In genomic region chr1:150551784-150552691, GRCh38 we compare ENCODE assay signal across 8 cellular contexts. TPM values are rescaled to one million over a fixed set of nuclear protein-coding genes. Genes with fewer than 3 reads are reported as not detected.
DNase-seq lines count a peak whose midpoint lies in the region; ATAC-seq and TF ChIP-seq lines count a peak whose summit lies in the region.

No MANE protein-coding gene starts in this region.

- no CpG with 5 or more reads among the region's 10 CpGs for WGBS in trophoblast cell (ENCODE audit: extremely low coverage, insufficient coverage, insufficient read length)

- no peaks in the 10 kb centered on the region for H3K36me3 ChIP-seq in cardiac muscle cell
- peaks cover 14 to 15% of the 10 kb centered on the region in 2 experiments for H3K36me3 ChIP-seq in trophoblast cell (ENCODE audit: control insufficient read depth in 1 of 2, insufficient read depth in 2 of 2, low read length in 2 of 2)

- peak overlapping the region; percentile 87 for H2AK5ac ChIP-seq in trophoblast cell (ENCODE audit: low read length)

- H3K27me3 ChIP-seq in cardiac muscle cell = no peaks in the 10 kb centered on the region
- H3K27me3 ChIP-seq in trophoblast cell (ENCODE audit: insufficient read depth, low read length) = no peaks in the 10 kb centered on the region

- peak; percentile 22 for ATAC-seq in activated CD8-positive, alpha-beta T cell treated with anti-CD3 and anti-CD28 coated beads for 36 hours
- ATAC-seq in HG03139 (IDR thresholded peaks at IDR 0.05; ENCODE audit: unreplicated experiment) = no peak
- no peak for ATAC-seq in HG03097 (IDR thresholded peaks at IDR 0.05; ENCODE audit: low FRiP score, unreplicated experiment)

- H3K9me3 Mint-ChIP-seq in activated CD8-positive, alpha-beta T cell treated with anti-CD3 and anti-CD28 coated beads for 36 hours = no peaks in the 10 kb centered on the region

- CTCF ChIA-PET in activated CD8-positive, alpha-beta T cell treated with anti-CD3 and anti-CD28 coated beads for 36 hours (lab: Charles Lee) = interaction anchor here (1.0 to 4.9 kb wide), 3 partner anchors 9 to 444 kb away, joined by 3 to 45 read pairs (median 5); no protein-coding TSS in a partner anchor

- peak overlapping the region; percentile 56 for H2BK12ac ChIP-seq in trophoblast cell (ENCODE audit: low read length)

- H3K14ac ChIP-seq in trophoblast cell (ENCODE audit: low read length) = peak overlapping the region; percentile 51

- H3K23ac ChIP-seq in trophoblast cell (ENCODE audit: low read length) = no peak overlapping the region

- H2BK5ac ChIP-seq in trophoblast cell (ENCODE audit: low read depth, low read length, poor library complexity) = peak overlapping the region; percentile 53

- H3K36me3 Mint-ChIP-seq in activated CD8-positive, alpha-beta T cell treated with anti-CD3 and anti-CD28 coated beads for 36 hours (ENCODE audit: low read depth) = no peaks in the 10 kb centered on the region

- H3K4me3 ChIP-seq in cardiac muscle cell (no peak overlapping the region), trophoblast cell (ENCODE audit: low read depth, low read length) (no peak overlapping the region)

- DNase-seq in DMS53 (lab: John Stamatoyannopoulos, UW) (peak; percentile 15), DMS53 treated with DMSO at 0.1 percent for 48 hours (lab: John Stamatoyannopoulos, UW; ENCODE audit: unreplicated experiment) (no peak), cardiac muscle cell (ENCODE audit: low read depth in 1 of 2, low spot score in 1 of 2) (peak in 1 of 2 donors; percentile 98), trophoblast cell (peak; percentile 90 to 97), COLO829 (ENCODE audit: low spot score) (no peak)
- DNase-seq in activated CD8-positive, alpha-beta T cell treated with anti-CD3 and anti-CD28 coated beads for 36 hours = peak; percentile 47

- intact Hi-C loops in activated CD8-positive, alpha-beta T cell treated with anti-CD3 and anti-CD28 coated beads for 36 hours (cut with micrococcal nuclease) = no loop called here

- H3K79me1 ChIP-seq in trophoblast cell (ENCODE audit: low read length) = peaks cover 32% of the 10 kb centered on the region

- POLR2A ChIA-PET in activated CD8-positive, alpha-beta T cell treated with anti-CD3 and anti-CD28 coated beads for 36 hours (lab: Charles Lee) = interaction anchor here (0.5 to 3.0 kb wide), 7 partner anchors 8 to 105 kb away, joined by 3 to 9 read pairs (median 4); partner anchors contain the start of gene ENSA

- peaks cover 29% of the 10 kb centered on the region for H3K4me1 Mint-ChIP-seq in activated CD8-positive, alpha-beta T cell treated with anti-CD3 and anti-CD28 coated beads for 36 hours (ENCODE audit: low read depth)

- peak overlapping the region; percentile 19 for H3K4ac ChIP-seq in trophoblast cell (ENCODE audit: low read depth, low read length)

- H3K18ac ChIP-seq in trophoblast cell (ENCODE audit: low read length) = peak overlapping the region; percentile 34

- H2AFZ ChIP-seq in trophoblast cell (ENCODE audit: insufficient read depth, low read length, poor library complexity) = no peak overlapping the region

- H3K79me2 ChIP-seq in trophoblast cell (ENCODE audit: control insufficient read depth, insufficient read depth, low read length, poor library complexity) = peaks cover 7% of the 10 kb centered on the region

- peak overlapping the region; percentile 28 for H3K4me2 ChIP-seq in trophoblast cell (ENCODE audit: low read length)

- H3K9me3 ChIP-seq in cardiac muscle cell (ENCODE audit: low read depth) (no peaks in the 10 kb centered on the region), trophoblast cell (ENCODE audit: insufficient read depth, low read depth, low read length) (peaks cover 3% of the 10 kb centered on the region)

- H3K4me1 ChIP-seq in cardiac muscle cell (ENCODE audit: low read depth) (peaks cover 9% of the 10 kb centered on the region), trophoblast cell (ENCODE audit: control insufficient read depth in 1 of 2, insufficient read depth in 2 of 2, low read length in 2 of 2) (peaks cover 34 to 40% of the 10 kb centered on the region in 2 experiments)

- peak overlapping the region; percentile 81 for H3K27ac ChIP-seq in cardiac muscle cell
- H3K27ac ChIP-seq in trophoblast cell (ENCODE audit: low read depth, low read length) = peak overlapping the region; percentile 91

- no peak overlapping the region for H3K27ac Mint-ChIP-seq in activated CD8-positive, alpha-beta T cell treated with anti-CD3 and anti-CD28 coated beads for 36 hours

- TF ChIP-seq CTCF in activated CD8-positive, alpha-beta T cell treated with anti-CD3 and anti-CD28 coated beads for 36 hours (IDR thresholded peaks at IDR 0.05) = no peak
- TF ChIP-seq CTCF in cardiac muscle cell (IDR thresholded peaks at IDR 0.05; ENCODE audit: low read depth, low read length) = no peak

- peak overlapping the region; percentile 76 for H4K91ac ChIP-seq in trophoblast cell (ENCODE audit: low read depth, low read length)

- no peak overlapping the region for H3K9ac ChIP-seq in trophoblast cell (ENCODE audit: low read length)

- H3K4me3 Mint-ChIP-seq in activated CD8-positive, alpha-beta T cell treated with anti-CD3 and anti-CD28 coated beads for 36 hours = no peak overlapping the region

- H3K27me3 Mint-ChIP-seq in activated CD8-positive, alpha-beta T cell treated with anti-CD3 and anti-CD28 coated beads for 36 hours = peaks cover 16% of the 10 kb centered on the region

- no peak overlapping the region for H4K12ac ChIP-seq in trophoblast cell (ENCODE audit: low read depth, low read length)

- peak overlapping the region; percentile 48 for H4K8ac ChIP-seq in trophoblast cell (ENCODE audit: low read depth, low read length)

- peak overlapping the region; percentile 64 for H2BK120ac ChIP-seq in trophoblast cell (ENCODE audit: insufficient read depth, low read length, poor library complexity)

RNA-seq across cellular contexts. Expression of gene ADAMTSL4, which starts 2.8 kb away (rescaled TPM):
- total RNA-seq in activated CD8-positive, alpha-beta T cell treated with anti-CD3 and anti-CD28 coated beads for 36 hours = under 1 TPM; 0.11 to 0.20 TPM
- total RNA-seq in cardiac muscle cell = 28.8 and 44.2 TPM in 2 replicates
- polyA plus RNA-seq in cardiac muscle cell = 51.9 and 65.5 TPM in 2 replicates
- 33.2 and 33.6 TPM in 2 replicates for polyA plus RNA-seq in trophoblast cell (2013)

RNA-seq across cellular contexts. Expression of gene MCL1, which starts 27.4 kb away (rescaled TPM):
- 100 to 1,000 TPM; 207 TPM for total RNA-seq in activated CD8-positive, alpha-beta T cell treated with anti-CD3 and anti-CD28 coated beads for 36 hours
- total RNA-seq in cardiac muscle cell = 96.5 and 101 TPM in 2 replicates
- polyA plus RNA-seq in cardiac muscle cell = 61.2 and 65.2 TPM in 2 replicates
- polyA plus RNA-seq in trophoblast cell (2013) = 119 and 120 TPM in 2 replicates

RNA-seq across cellular contexts. Expression of gene FALEC, which starts 36.5 kb away (rescaled TPM):
- not detected for total RNA-seq in activated CD8-positive, alpha-beta T cell treated with anti-CD3 and anti-CD28 coated beads for 36 hours
- 3.9 TPM in 1 of 2 replicates, not detected in the other for total RNA-seq in cardiac muscle cell
- polyA plus RNA-seq in cardiac muscle cell = 4.7 and 6.2 TPM in 2 replicates
- polyA plus RNA-seq in trophoblast cell (2013) = 0.14 TPM in 1 of 2 replicates, not detected in the other

RNA-seq across cellular contexts. Expression of gene ECM1, which starts 44.1 kb away (rescaled TPM):
- total RNA-seq in activated CD8-positive, alpha-beta T cell treated with anti-CD3 and anti-CD28 coated beads for 36 hours = under 1 TPM; 0.74 to 0.81 TPM
- 0.78 and 1.9 TPM in 2 replicates for total RNA-seq in cardiac muscle cell
- polyA plus RNA-seq in cardiac muscle cell = 1.9 and 2.9 TPM in 2 replicates
- polyA plus RNA-seq in trophoblast cell (2013) = 10.8 and 11.8 TPM in 2 replicates

Comparison
In these comparisons a context has a peak if more than half of its experiments do, and no peak if none do; other contexts are left out.
1. DNase-seq: peak in DMS53 (single experiment), activated CD8-positive, alpha-beta T cell treated with anti-CD3 and anti-CD28 coated beads for 36 hours (single experiment) and trophoblast cell (2 of 2); none in DMS53 treated with DMSO at 0.1 percent for 48 hours (single experiment) and COLO829 (single experiment).
2. RNA of gene ADAMTSL4, which starts 2.8 kb away (total RNA-seq): 28.8 to 44.2 TPM in cardiac muscle cell; 0.11 to 0.20 TPM in activated CD8-positive, alpha-beta T cell treated with anti-CD3 and anti-CD28 coated beads for 36 hours; every median in the first group is over 10 times any median in the second.